ENCODE assay signal across 24 cellular contexts in genomic region chr11:69634069-69634468, GRCh38. TPM values are rescaled to one million over a fixed set of nuclear protein-coding genes. Genes with fewer than 3 reads are reported as not detected.
DNase-seq lines count a peak whose midpoint lies in the region; ATAC-seq, FAIRE-seq and TF ChIP-seq lines count a peak whose summit lies in the region.
"Had no signal": no experiment of that assay in that cellular context is flagged by ENCODE, and none has a peak within 500 bp of the region (broad histone marks: within the 10 kb centered on the region; RNA-seq: fewer than 3 reads in every experiment).

No MANE protein-coding gene starts in this region.

- no peak for FAIRE-seq in H1 (lab: Jason Lieb, UNC)
- FAIRE-seq: A549, GM12878 had no signal

- ATAC-seq in GM18868 (IDR thresholded peaks at IDR 0.05; ENCODE audit: unreplicated experiment): no peak
- no peak for ATAC-seq in naive thymus-derived CD8-positive, alpha-beta T cell
- ATAC-seq: A549, GM12878, GM23338 had no signal

- no peak overlapping the region for H3K9ac ChIP-seq in H1 (replicated peaks in 1 of 4; ENCODE audit: extremely low read depth in 1 of 4, low read depth in 3 of 4, low read length in 3 of 4)
- H3K9ac ChIP-seq in mesendoderm (ENCODE audit: low read length): peak overlapping the region; percentile 11
- H3K9ac ChIP-seq: BLaER1 treated with 17β-estradiol and CSF1 and Interleukin-3, amounts not matched to agents 10 nM and 100 nM had no signal

- no peaks in the 10 kb centered on the region for H3K36me3 ChIP-seq in H1 (ENCODE audit: control insufficient read depth in 2 of 4, insufficient read depth in 4 of 4, low read length in 3 of 4)
- no peaks in the 10 kb centered on the region for H3K36me3 ChIP-seq in mesendoderm (ENCODE audit: control insufficient read depth, insufficient read depth, low read length)
- H3K36me3 ChIP-seq: BE2C; BLaER1 treated with 17β-estradiol and CSF1 and Interleukin-3, amounts not matched to agents 10 nM and 100 nM had no signal

- H2BK15ac ChIP-seq in H1 (ENCODE audit: low read length): no peak overlapping the region
- no peak overlapping the region for H2BK15ac ChIP-seq in mesendoderm (replicated peaks; ENCODE audit: low read depth)

- TF ChIP-seq CTCF in C4-2B (conservative IDR thresholded peaks at IDR 0.05): no peak
- TF ChIP-seq CTCF in H1 (IDR thresholded peaks at IDR 0.05; ENCODE audit: control extremely low read depth in 1 of 3, insufficient read depth in 1 of 3, low read depth in 1 of 3, low read length in 3 of 3): no peak
- TF ChIP-seq CTCF in progenitor cell of endocrine pancreas (IDR thresholded peaks at IDR 0.05; ENCODE audit: unreplicated experiment): no peak

- POLR2A ChIA-PET in H1 (lab: Charles Lee; ENCODE audit: partially characterized antibody): interaction anchor here (1.3 kb wide), 1 partner anchor 9 kb away, joined by 7 read pairs; no protein-coding TSS in a partner anchor
- POLR2A ChIA-PET in naive thymus-derived CD8-positive, alpha-beta T cell (lab: Charles Lee): no interaction called here

- no peak overlapping the region for H4K8ac ChIP-seq in H1 (ENCODE audit: extremely low read depth, insufficient read depth, low read length)
- H4K8ac ChIP-seq in mesendoderm (ENCODE audit: low read depth, low read length): no peak overlapping the region

- H3K36me3 Mint-ChIP-seq in progenitor cell of endocrine pancreas (ENCODE audit: insufficient read depth): peaks cover 2% of the 10 kb centered on the region
- peaks cover 0 to 4% (median 0%) of the 10 kb centered on the region in 3 donors for H3K36me3 Mint-ChIP-seq in naive thymus-derived CD8-positive, alpha-beta T cell
- H3K36me3 Mint-ChIP-seq: CD4-positive, alpha-beta memory T cell had no signal

- no peak for TF ChIP-seq POLR2A in H1 (IDR thresholded peaks at IDR 0.05; ENCODE audit: control extremely low read depth in 1 of 2, low read depth in 2 of 2, low read length in 2 of 2)

- no peak overlapping the region for H4K91ac ChIP-seq in H1 (replicated peaks; ENCODE audit: insufficient read length, low read length)

- H3K27ac ChIP-seq in C4-2B: peak overlapping the region; percentile 12
- H3K27ac ChIP-seq in H1 (ENCODE audit: low read depth, low read length): no peak overlapping the region
- H3K27ac ChIP-seq in mesendoderm (ENCODE audit: low read depth, low read length): no peak overlapping the region
- H3K27ac ChIP-seq: BLaER1 treated with 17β-estradiol and CSF1 and Interleukin-3, amounts not matched to agents 10 nM and 100 nM had no signal

- H3K23ac ChIP-seq in H1 (ENCODE audit: insufficient read length) (no peak overlapping the region), mesendoderm (ENCODE audit: low read length) (no peak overlapping the region)

- peaks cover 7 to 10% of the 10 kb centered on the region in 2 experiments for H3K9me3 ChIP-seq in H1 (ENCODE audit: insufficient read depth in 2 of 2, low read depth in 1 of 2, low read length in 1 of 2)
- H3K9me3 ChIP-seq: BE2C had no signal

- H3K4me3 ChIP-seq in H1 (ENCODE audit: extremely low read depth in 1 of 4, insufficient read depth in 2 of 4, low read depth in 3 of 4, low read length in 4 of 4): no peak overlapping the region
- H3K4me3 ChIP-seq in mesendoderm (ENCODE audit: low read length): no peak overlapping the region
- H3K4me3 ChIP-seq: A549; BLaER1 treated with 17β-estradiol and CSF1 and Interleukin-3, amounts not matched to agents 10 nM and 100 nM; GM12878; GM23338 had no signal

- H2BK20ac ChIP-seq in H1 (ENCODE audit: low read length): peak overlapping the region; percentile 13; the same call in 1 of the 2 replicates

- H3K4me1 ChIP-seq in H1 (replicated peaks in 1 of 4; ENCODE audit: control insufficient read depth in 3 of 4, insufficient read depth in 4 of 4, low read length in 3 of 4): peaks cover 4 to 17% (median 10%) of the 10 kb centered on the region in 4 experiments
- H3K4me1 ChIP-seq in mesendoderm (ENCODE audit: control insufficient read depth, low read depth, low read length): peaks cover 6% of the 10 kb centered on the region

- H4K20me1 ChIP-seq in H1 (replicated peaks in 1 of 2; ENCODE audit: control insufficient read depth in 1 of 2, insufficient read depth in 2 of 2, low read length in 2 of 2): no peaks in the 10 kb centered on the region

- no peak for DNase-seq in H1 (ENCODE audit: low read depth in 1 of 2, low spot score in 2 of 2)
- DNase-seq in mesendoderm: peak; percentile 67
- DNase-seq in progenitor cell of endocrine pancreas (ENCODE audit: low spot score, unreplicated experiment): no peak
- DNase-seq in NCI-H2081 (lab: John Stamatoyannopoulos, UW): no peak
- DNase-seq in DMS53 treated with DMSO at 0.1 percent for 48 hours (lab: John Stamatoyannopoulos, UW; ENCODE audit: unreplicated experiment): no peak
- no peak for DNase-seq in naive thymus-derived CD8-positive, alpha-beta T cell
- DNase-seq: ACHN, AML-193, BE2C, Calu3, COR-L47, DMS153, DMS79, EL, GDM1, H7, HCEC 1CT had no signal

- H3K27me3 ChIP-seq in H1 (replicated peaks in 1 of 4; ENCODE audit: control insufficient read depth in 3 of 4, extremely low read depth in 1 of 4, insufficient read depth in 3 of 4, low read length in 3 of 4) (peaks cover 0 to 28% (median 20%) of the 10 kb centered on the region in 4 experiments; a peak in 5 of 7 replicates), mesendoderm (ENCODE audit: insufficient read depth, low read length, poor library complexity) (no peaks in the 10 kb centered on the region)
- H3K27me3 ChIP-seq: BE2C had no signal

- H3K4ac ChIP-seq in H1 (replicated peaks; ENCODE audit: insufficient read length, low read depth, low read length) (no peak overlapping the region), mesendoderm (ENCODE audit: low read depth, low read length) (no peak overlapping the region)

- no peak for TF ChIP-seq EP300 in H1 (IDR thresholded peaks at IDR 0.05; ENCODE audit: borderline replicate concordance in 1 of 2, low read depth in 2 of 2, low read length in 2 of 2)

- H3K56ac ChIP-seq in H1 (replicated peaks; ENCODE audit: insufficient read length, low read depth, low read length): no peak overlapping the region
- H3K56ac ChIP-seq in mesendoderm (ENCODE audit: low read length): peak overlapping the region; percentile 77

- H4K5ac ChIP-seq in H1 (ENCODE audit: insufficient read length, low read depth, low read length) (no peak overlapping the region), mesendoderm (ENCODE audit: low read length) (no peak overlapping the region)

- peaks cover 17% of the 10 kb centered on the region for H3K23me2 ChIP-seq in H1 (ENCODE audit: low read depth, low read length)

- H3K79me2 ChIP-seq in H1 (ENCODE audit: control insufficient read depth in 1 of 2, insufficient read depth in 2 of 2, low read length in 2 of 2): no peaks in the 10 kb centered on the region
- no peaks in the 10 kb centered on the region for H3K79me2 ChIP-seq in mesendoderm (ENCODE audit: control insufficient read depth, insufficient read depth, low read length)

- peak overlapping the region; percentile 74 for H3K27ac Mint-ChIP-seq in progenitor cell of endocrine pancreas
- no peak overlapping the region for H3K27ac Mint-ChIP-seq in naive thymus-derived CD8-positive, alpha-beta T cell
- H3K27ac Mint-ChIP-seq: CD4-positive, alpha-beta memory T cell; GM23338 had no signal

- WGBS in H1 (ENCODE audit: extremely low coverage in 1 of 2, insufficient coverage in 1 of 2, insufficient read length in 1 of 2, insufficient replicate concordance in 2 of 2, low coverage in 1 of 2, low lambda C conversion rate in 2 of 2, missing lambda C conversion rate in 1 of 2), 2 experiments: 84% methylated on average over 6 of the region's 6 CpGs; no CpG with 5 or more reads in 1 of the 2 experiments
- WGBS in mesendoderm (ENCODE audit: extremely low coverage, insufficient coverage, low lambda C conversion rate): no CpG with 5 or more reads among the region's 6 CpGs

- CTCF ChIA-PET in H1 (lab: Charles Lee; ENCODE audit: partially characterized antibody): interaction anchor here (0.8 to 2.3 kb wide), 7 partner anchors 10 to 344 kb away, joined by 3 to 7 read pairs (median 3); no protein-coding TSS in a partner anchor

- H2AK5ac ChIP-seq in H1 (ENCODE audit: low read depth, low read length) (0 out of 2 replicates have a peak overlapping the region, but pooled peaks have one; percentile 53), mesendoderm (ENCODE audit: low read length) (no peak overlapping the region)

- no peak overlapping the region for H2BK12ac ChIP-seq in H1 (ENCODE audit: low read depth, low read length)

- H2AFZ ChIP-seq in H1 (ENCODE audit: low read length): no peak overlapping the region
- H2AFZ ChIP-seq: GM23338 had no signal

- H3K4me2 ChIP-seq in H1 (ENCODE audit: insufficient read depth in 1 of 2, low read depth in 2 of 2, low read length in 2 of 2): no peak overlapping the region
- H3K4me2 ChIP-seq in mesendoderm (ENCODE audit: low read length): no peak overlapping the region
- H3K4me2 ChIP-seq: A549; BLaER1 treated with 17β-estradiol and CSF1 and Interleukin-3, amounts not matched to agents 10 nM and 100 nM; GM23338 had no signal

- H3K14ac ChIP-seq in H1 (ENCODE audit: insufficient read length): no peak overlapping the region

- H3K27me3 Mint-ChIP-seq in progenitor cell of endocrine pancreas: peaks cover 6% of the 10 kb centered on the region
- peaks cover 12 to 55% (median 40%) of the 10 kb centered on the region in 5 donors for H3K27me3 Mint-ChIP-seq in naive thymus-derived CD8-positive, alpha-beta T cell

- H2BK120ac ChIP-seq in H1 (replicated peaks; ENCODE audit: low read depth, low read length) (no peak overlapping the region), mesendoderm (ENCODE audit: low read depth, low read length) (no peak overlapping the region)

- H3K4me1 Mint-ChIP-seq in progenitor cell of endocrine pancreas (ENCODE audit: low read depth): peaks cover 14% of the 10 kb centered on the region
- H3K4me1 Mint-ChIP-seq in naive thymus-derived CD8-positive, alpha-beta T cell: peaks cover 2 to 18% (median 14%) of the 10 kb centered on the region in 4 donors

- H2BK5ac ChIP-seq in H1 (ENCODE audit: low read depth, low read length) (no peak overlapping the region), mesendoderm (ENCODE audit: low read length) (no peak overlapping the region)

- H3K79me1 ChIP-seq in H1 (ENCODE audit: low read depth, low read length): no peaks in the 10 kb centered on the region
- no peaks in the 10 kb centered on the region for H3K79me1 ChIP-seq in mesendoderm (ENCODE audit: low read length)

- no peak overlapping the region for H3K18ac ChIP-seq in H1 (ENCODE audit: extremely low read depth, low read length)
- H3K18ac ChIP-seq in mesendoderm (ENCODE audit: low read length): no peak overlapping the region

- H3K9me3 Mint-ChIP-seq in progenitor cell of endocrine pancreas (ENCODE audit: low read depth): peaks cover 3% of the 10 kb centered on the region
- peaks cover 0 to 15% (median 7%) of the 10 kb centered on the region in 9 donors for H3K9me3 Mint-ChIP-seq in naive thymus-derived CD8-positive, alpha-beta T cell

- no peak for TF ChIP-seq RAD21 in H1 (IDR thresholded peaks at IDR 0.05 in 1 of 2, conservative IDR thresholded peaks at IDR 0.05 in 1 of 2; ENCODE audit: low read depth in 2 of 2, low read length in 2 of 2)

- H3K4me3 Mint-ChIP-seq in progenitor cell of endocrine pancreas (ENCODE audit: low read depth): no peak overlapping the region
- H3K4me3 Mint-ChIP-seq in naive thymus-derived CD8-positive, alpha-beta T cell: no peak overlapping the region
- H3K4me3 Mint-ChIP-seq: CD4-positive, alpha-beta memory T cell; GM23338 had no signal

RNA-seq across cellular contexts. Expression of gene CCND1, which starts 6.9 kb away (rescaled TPM):
- total RNA-seq in H1 (2021; fragmentation: NEBNext Ultra II Directional; extraction: Animal tissue kit (Norgen Biotek cat#: 25700)): 170 and 172 TPM in 2 replicates
- polyA plus RNA-seq in H1 (2011; rRNA removed): 64.5 and 156 TPM in 2 replicates
- 94.6 TPM for polyA plus RNA-seq in H1 (2011; cell fraction: cytosol; rRNA removed)
- 177 TPM for polyA plus RNA-seq in H1 (2011; cell fraction: nucleus; rRNA removed)
- 76.2 to 117 TPM (median 80.8 TPM) in 4 replicates for polyA plus RNA-seq in H1 (2012, experiment 1 of 2)
- 26.6 TPM for polyA plus RNA-seq in H1 (2012, experiment 2 of 2)
- 53.6 TPM for polyA plus RNA-seq in H1 (2013, experiment 1 of 2)
- polyA plus RNA-seq in H1 (2013, experiment 2 of 2): 50.3 TPM
- polyA minus RNA-seq in H1 (2011; rRNA and poly(A)+ RNA removed): 93.0 and 124 TPM in 2 replicates
- polyA minus RNA-seq in H1 (2011; cell fraction: cytosol; rRNA and poly(A)+ RNA removed): 168 TPM
- polyA minus RNA-seq in H1 (2011; cell fraction: nucleus; rRNA and poly(A)+ RNA removed): 217 TPM
- 110 TPM for polyA plus RNA-seq in mesendoderm (2013, experiment 1 of 2)
- 112 TPM for polyA plus RNA-seq in mesendoderm (2013, experiment 2 of 2)
- 409 and 437 TPM in 2 replicates for total RNA-seq in progenitor cell of endocrine pancreas
- total RNA-seq in naive thymus-derived CD8-positive, alpha-beta T cell: under 1 TPM; 0.08 to 0.49 TPM
- under 1 TPM; 0.03 to 0.74 (median 0.06) TPM for polyA plus RNA-seq in naive thymus-derived CD8-positive, alpha-beta T cell

RNA-seq across cellular contexts. Expression of gene LTO1, which starts 41.1 kb away (rescaled TPM):
- 21.0 and 21.3 TPM in 2 replicates for total RNA-seq in H1 (2021; fragmentation: NEBNext Ultra II Directional; extraction: Animal tissue kit (Norgen Biotek cat#: 25700))
- polyA plus RNA-seq in H1 (2011; rRNA removed): 15.4 and 25.5 TPM in 2 replicates
- 23.2 TPM for polyA plus RNA-seq in H1 (2011; cell fraction: cytosol; rRNA removed)
- 27.7 TPM for polyA plus RNA-seq in H1 (2011; cell fraction: nucleus; rRNA removed)
- 14.4 to 21.4 TPM (median 16.7 TPM) in 4 replicates for polyA plus RNA-seq in H1 (2012, experiment 1 of 2)
- 8.5 TPM for polyA plus RNA-seq in H1 (2012, experiment 2 of 2)
- polyA plus RNA-seq in H1 (2013, experiment 1 of 2): 13.6 TPM
- polyA plus RNA-seq in H1 (2013, experiment 2 of 2): 12.2 TPM
- 7.5 and 11.1 TPM in 2 replicates for polyA minus RNA-seq in H1 (2011; rRNA and poly(A)+ RNA removed)
- 5.7 TPM for polyA minus RNA-seq in H1 (2011; cell fraction: cytosol; rRNA and poly(A)+ RNA removed)
- polyA minus RNA-seq in H1 (2011; cell fraction: nucleus; rRNA and poly(A)+ RNA removed): 18.6 TPM
- 9.5 TPM for polyA plus RNA-seq in mesendoderm (2013, experiment 1 of 2)
- polyA plus RNA-seq in mesendoderm (2013, experiment 2 of 2): 9.3 TPM
- total RNA-seq in progenitor cell of endocrine pancreas: 28.5 and 33.4 TPM in 2 replicates
- 10 to 100 TPM; 75.0 to 77.8 TPM for total RNA-seq in naive thymus-derived CD8-positive, alpha-beta T cell
- polyA plus RNA-seq in naive thymus-derived CD8-positive, alpha-beta T cell: 10 to 100 TPM; 12.5 to 14.5 (median 13.1) TPM

Comparison
In these comparisons a context has a peak if more than half of its experiments do, and no peak if none do; other contexts are left out.
1. RNA of gene CCND1, which starts 6.9 kb away (total RNA-seq): 409 to 437 TPM in progenitor cell of endocrine pancreas and 170 to 172 TPM in H1; 0.08 to 0.49 TPM in naive thymus-derived CD8-positive, alpha-beta T cell; every median in the first group is over 100 times any median in the second.